Comparison of ENCODE assay signal across 30 cellular contexts in genomic region chr15:100642950-100643338, GRCh38.
"Had no signal": no experiment of that assay in that cellular context is flagged by ENCODE, and none has a peak within 500 bp of the region (broad histone marks: within the 10 kb centered on the region; RNA-seq: fewer than 3 reads in every experiment).

No MANE protein-coding gene starts in this region.

- H3K36me3 ChIP-seq: left lung, right atrium auricular region, suprapubic skin, thoracic aorta, upper lobe of right lung, uterus had no signal

- H3K27ac ChIP-seq: parathyroid adenoma, right atrium auricular region, right lobe of liver, stomach, suprapubic skin, thoracic aorta, tibial artery, upper lobe of right lung, uterus had no signal

- H3K9me3 Mint-ChIP-seq: mesothelial cell of epicardium; naive thymus-derived CD8-positive, alpha-beta T cell; nephron; neural crest cell; stimulated activated naive B cell treated with anti-CD40 and anti-IgM and Interleukin-4, amounts not matched to agents 10 μg/mL and 1 μg/mL and 100 μg/mL, for 72 hours had no signal

- H3K27me3 Mint-ChIP-seq: naive thymus-derived CD8-positive, alpha-beta T cell; stimulated activated naive B cell treated with anti-CD40 and anti-IgM and Interleukin-4, amounts not matched to agents 10 μg/mL and 1 μg/mL and 100 μg/mL, for 72 hours had no signal

- H3K4me3 Mint-ChIP-seq: mesothelial cell of epicardium; nephron; neural crest cell; stimulated activated naive B cell treated with anti-CD40 and anti-IgM and Interleukin-4, amounts not matched to agents 10 μg/mL and 1 μg/mL and 100 μg/mL, for 72 hours had no signal

- H3K27me3 ChIP-seq: left lung, right atrium auricular region, right lobe of liver, stomach, suprapubic skin, tibial artery, upper lobe of right lung, uterus had no signal

- H3K27ac Mint-ChIP-seq: mesothelial cell of epicardium; nephron; stimulated activated naive B cell treated with anti-CD40 and anti-IgM and Interleukin-4, amounts not matched to agents 10 μg/mL and 1 μg/mL and 100 μg/mL, for 72 hours had no signal

- H3K9me3 ChIP-seq: left lung, mucosa of descending colon, right atrium auricular region, right lobe of liver, stomach, suprapubic skin, thoracic aorta, tibial artery, upper lobe of right lung, uterus had no signal

- DNase-seq: head of caudate nucleus; hippocampal formation; kidney glomerular epithelial cell; left cardiac atrium; left lung; mesendoderm; mucosa of descending colon; naive thymus-derived CD8-positive, alpha-beta T cell; occipital lobe; right lobe of liver; stimulated activated CD4-positive, alpha-beta T cell treated with anti-CD3 and anti-CD28 coated beads, Interleukin-12 subunit alpha, Interleukin-12 subunit beta, amount 100 ng/mL, for 4 hours; stimulated activated CD4-positive, alpha-beta T cell treated with anti-CD3 and anti-CD28 coated beads, Interleukin-15, amount 100 ng/mL, for 24 hours; stimulated activated CD4-positive, alpha-beta T cell treated with anti-CD3 and anti-CD28 coated beads, Interleukin-2, amount 100 ng/mL, for 24 hours; stimulated activated CD4-positive, alpha-beta T cell treated with anti-CD3 and anti-CD28 coated beads, Interleukin-4, amount 100 ng/mL, for 1 hour; stimulated activated naive B cell treated with anti-CD40 and anti-IgM and Interleukin-4, amounts not matched to agents 10 μg/mL and 1 μg/mL and 100 μg/mL, for 72 hours; stimulated activated naive CD8-positive, alpha-beta T cell treated with anti-CD3 and anti-CD28 coated beads, Interleukin-15, Interleukin-2, amounts not matched to agents 100 U/mL and 50 U/mL, for 24 hours; stomach; tibial artery; trophoblast cell; upper lobe of right lung; uterus had no signal

- H3K4me1 Mint-ChIP-seq: mesothelial cell of epicardium, nephron had no signal

- ATAC-seq: left cardiac atrium; left lung; mucosa of descending colon; naive thymus-derived CD8-positive, alpha-beta T cell; stimulated activated naive B cell treated with anti-CD40 and anti-IgM and Interleukin-4, amounts not matched to agents 10 μg/mL and 1 μg/mL and 100 μg/mL, for 72 hours; stimulated activated naive CD8-positive, alpha-beta T cell treated with anti-CD3 and anti-CD28 coated beads, Interleukin-15, Interleukin-2, amounts not matched to agents 100 U/mL and 50 U/mL, for 24 hours had no signal

- H3K4me3 ChIP-seq: left lung, lung, mucosa of descending colon, right atrium auricular region, right lobe of liver, smooth muscle cell, stomach, suprapubic skin, thoracic aorta, tibial artery, upper lobe of right lung, uterus had no signal

- H3K4me1 ChIP-seq: parathyroid adenoma, tibial artery, uterus had no signal
